Comparison of ENCODE assay signal across 8 cellular contexts in the genomic region with DNA sequence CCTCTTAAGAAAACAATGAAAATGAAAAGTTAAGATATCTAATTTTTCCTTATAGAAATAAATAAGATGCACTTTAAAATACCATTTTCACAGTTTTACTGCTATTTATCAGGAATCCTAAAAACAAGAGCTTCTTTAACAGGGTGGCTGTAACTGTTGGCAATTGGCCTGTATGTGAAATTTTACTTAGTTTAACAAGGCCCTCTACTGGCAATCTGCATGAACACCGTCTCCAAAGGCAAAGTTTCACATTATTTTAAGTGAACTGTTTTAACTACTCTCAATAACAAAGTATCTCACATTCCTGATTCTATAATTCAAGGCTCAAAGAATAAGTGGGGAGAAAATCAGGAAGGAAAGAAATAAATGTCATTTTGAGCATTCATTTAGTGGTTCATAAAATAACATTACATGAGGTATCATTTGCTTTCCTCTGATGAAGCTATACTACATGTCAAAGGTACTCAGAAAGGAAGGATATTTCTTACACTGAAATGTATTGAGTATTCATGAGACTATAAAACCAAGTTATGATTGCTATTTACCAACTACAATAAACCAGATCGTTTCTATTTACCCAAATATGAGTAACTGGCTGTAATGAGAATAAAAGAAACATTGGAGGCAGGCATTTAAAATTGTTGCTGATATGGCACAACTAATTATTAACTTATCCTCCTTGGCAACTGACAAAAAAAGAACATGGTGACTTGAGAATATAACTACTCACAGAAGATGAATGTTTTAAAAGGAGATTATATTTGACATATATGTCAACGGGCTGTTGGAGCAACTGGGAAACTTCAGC. TPM values are rescaled to one million over a fixed set of nuclear protein-coding genes. Genes with fewer than 3 reads are reported as not detected.
DNase-seq lines count a peak whose midpoint lies in the region; ATAC-seq and TF ChIP-seq lines count a peak whose summit lies in the region.

No MANE protein-coding gene starts in this region.

- no peaks in the 10 kb centered on the region for H3K4me1 Mint-ChIP-seq in stimulated activated memory B cell treated with anti-CD40 and anti-IgM and Interleukin-4, amounts not matched to agents 10 μg/mL and 1 μg/mL and 100 μg/mL, for 72 hours

- peak; percentile 82 for ATAC-seq in GM18909 (IDR thresholded peaks at IDR 0.05; ENCODE audit: poor library complexity, unreplicated experiment)
- no peak for ATAC-seq in GM18861 (IDR thresholded peaks at IDR 0.05; ENCODE audit: unreplicated experiment)
- ATAC-seq in stimulated activated memory B cell treated with anti-CD40 and anti-IgM and Interleukin-4, amounts not matched to agents 10 μg/mL and 1 μg/mL and 100 μg/mL, for 72 hours = no peak

- H3K27ac Mint-ChIP-seq in stimulated activated memory B cell treated with anti-CD40 and anti-IgM and Interleukin-4, amounts not matched to agents 10 μg/mL and 1 μg/mL and 100 μg/mL, for 72 hours = no peak overlapping the region

- H3K4me2 ChIP-seq in KMS-11 = no peak overlapping the region

- no peaks in the 10 kb centered on the region for H4K20me1 ChIP-seq in KMS-11 (ENCODE audit: insufficient read depth)

- DNase-seq in AG04450 (ENCODE audit: low read depth, low spot score) = peak; percentile 71
- DNase-seq in SKM-1 treated with dmso at 0.1 percent for 144 hours (lab: John Stamatoyannopoulos, UW; ENCODE audit: unreplicated experiment) = peak; percentile 22
- DNase-seq in glomerular visceral epithelial cell (ENCODE audit: extremely low spot score) = peak; percentile 67
- peak; percentile 94 for DNase-seq in superior temporal gyrus (ENCODE audit: extremely low spot score)

- peaks cover 11% of the 10 kb centered on the region for H3K4me1 ChIP-seq in KMS-11 (ENCODE audit: low read depth, poor library complexity, severe bottlenecking)

- H3K36me3 ChIP-seq in KMS-11 (ENCODE audit: insufficient read depth) = no peaks in the 10 kb centered on the region

- H3K27me3 ChIP-seq in AG04450 (ENCODE audit: control insufficient read depth, insufficient read depth, low read length) = no peaks in the 10 kb centered on the region
- no peaks in the 10 kb centered on the region for H3K27me3 ChIP-seq in KMS-11 (ENCODE audit: insufficient read depth, low read depth)

- no peak overlapping the region for H3K4me3 ChIP-seq in AG04450 (ENCODE audit: low read depth, low read length)
- no peak overlapping the region for H3K4me3 ChIP-seq in KMS-11 (IDR thresholded peaks at IDR 0.05; ENCODE audit: insufficient read depth, low read depth, low read length)

- no peak overlapping the region for H3K9ac ChIP-seq in KMS-11

- peaks cover 33% of the 10 kb centered on the region for H3K27me3 Mint-ChIP-seq in stimulated activated memory B cell treated with anti-CD40 and anti-IgM and Interleukin-4, amounts not matched to agents 10 μg/mL and 1 μg/mL and 100 μg/mL, for 72 hours

- no peak overlapping the region for H3K4me3 Mint-ChIP-seq in stimulated activated memory B cell treated with anti-CD40 and anti-IgM and Interleukin-4, amounts not matched to agents 10 μg/mL and 1 μg/mL and 100 μg/mL, for 72 hours

- no peaks in the 10 kb centered on the region for H3K9me3 ChIP-seq in AG04450 (ENCODE audit: control insufficient read depth, insufficient read depth, low read length)

- CTCF ChIA-PET in AG04450 (lab: Charles Lee) = interaction anchor here (0.5 to 4.5 kb wide), 57 partner anchors 14 to 1014 kb away, joined by 3 to 38 read pairs (median 3); no protein-coding TSS in a partner anchor

- POLR2A ChIA-PET in AG04450 (lab: Yijun Ruan, JAX) = interaction anchor here (1.2 kb wide), 1 partner anchor 194 kb away, joined by 3 read pairs; no protein-coding TSS in a partner anchor

- H3K27ac ChIP-seq in AG04450 (ENCODE audit: low read depth, low read length) (no peak overlapping the region), KMS-11 (no peak overlapping the region)

- H3K36me3 Mint-ChIP-seq in stimulated activated memory B cell treated with anti-CD40 and anti-IgM and Interleukin-4, amounts not matched to agents 10 μg/mL and 1 μg/mL and 100 μg/mL, for 72 hours = no peaks in the 10 kb centered on the region

- no peaks in the 10 kb centered on the region for H3K79me2 ChIP-seq in KMS-11 (ENCODE audit: insufficient read depth, low read depth)

- no peaks in the 10 kb centered on the region for H3K9me3 Mint-ChIP-seq in stimulated activated memory B cell treated with anti-CD40 and anti-IgM and Interleukin-4, amounts not matched to agents 10 μg/mL and 1 μg/mL and 100 μg/mL, for 72 hours

- TF ChIP-seq CTCF in AG04450 (IDR thresholded peaks at IDR 0.05; ENCODE audit: low read depth, low read length) = peak; percentile 79
- TF ChIP-seq CTCF in KMS-11 (conservative IDR thresholded peaks at IDR 0.05; ENCODE audit: low read depth, low read length) = peak; percentile 65

- H2AFZ ChIP-seq in KMS-11 (ENCODE audit: low read depth) = no peak overlapping the region

RNA-seq across cellular contexts. Expression of gene NCKAP5, which starts 7.0 kb away (rescaled TPM):
- 14.8 and 16.6 TPM in 2 replicates for polyA plus RNA-seq in AG04450 (2011; rRNA removed)
- 28.9 and 34.3 TPM in 2 replicates for polyA minus RNA-seq in AG04450 (2011; rRNA and poly(A)+ RNA removed)

Comparison
In these comparisons a context has a peak if more than half of its experiments do, and no peak if none do; other contexts are left out.
1. DNase-seq: peak in every context shown above with its lines; median percentile 94 in superior temporal gyrus; 71 in AG04450; 67 in glomerular visceral epithelial cell; 22 in SKM-1 treated with dmso at 0.1 percent for 144 hours.